Comparison of ENCODE assay signal across 8 cellular contexts in genomic region chr7:22082886-22083710, GRCh38.
A peak's percentile ranks its signal among the peaks of the same experiment; 100 is the strongest.
DNase-seq lines count a peak whose midpoint lies in the region; ATAC-seq and TF ChIP-seq lines count a peak whose summit lies in the region.

No MANE protein-coding gene starts in this region.

- peaks cover 13% of the 10 kb centered on the region for H3K4me1 ChIP-seq in DOHH2 (ENCODE audit: control insufficient read depth, low read length)
- H3K4me1 ChIP-seq in GM23248 (ENCODE audit: insufficient read depth): no peaks in the 10 kb centered on the region
- H3K4me1 ChIP-seq in Karpas-422 (ENCODE audit: low read length): peaks cover 14% of the 10 kb centered on the region
- peaks cover 2% of the 10 kb centered on the region for H3K4me1 ChIP-seq in RWPE2 (ENCODE audit: insufficient read depth, poor library complexity, severe bottlenecking)
- peaks cover 0 to 17% (median 5%) of the 10 kb centered on the region in 3 donors for H3K4me1 ChIP-seq in gastroesophageal sphincter

- H3K9me2 ChIP-seq in DOHH2 (replicated peaks; ENCODE audit: control insufficient read depth, low read length) (no peaks in the 10 kb centered on the region), GM23248 (ENCODE audit: insufficient read depth) (no peaks in the 10 kb centered on the region), Karpas-422 (replicated peaks; ENCODE audit: insufficient read depth, low read length) (no peaks in the 10 kb centered on the region)

- no peak for TF ChIP-seq EP300 in gastroesophageal sphincter (IDR thresholded peaks at IDR 0.05)

- no peaks in the 10 kb centered on the region for H3K79me2 ChIP-seq in DOHH2 (ENCODE audit: control insufficient read depth, low read length)
- H3K79me2 ChIP-seq in GM23248 (ENCODE audit: insufficient read depth): no peaks in the 10 kb centered on the region
- no peaks in the 10 kb centered on the region for H3K79me2 ChIP-seq in Karpas-422 (ENCODE audit: low read length)

- H3F3A ChIP-seq in DOHH2 (ENCODE audit: control insufficient read depth, insufficient read depth) (no peaks in the 10 kb centered on the region), GM23248 (ENCODE audit: insufficient read depth) (no peaks in the 10 kb centered on the region)

- peak; percentile 92 for ATAC-seq in RWPE2 (ENCODE audit: low read depth)
- ATAC-seq in gastroesophageal sphincter: peak; percentile 97

- no peak overlapping the region for H3K27ac ChIP-seq in DOHH2 (ENCODE audit: low read depth, low read length)
- peak overlapping the region; percentile 55 for H3K27ac ChIP-seq in GM23248
- no peak overlapping the region for H3K27ac ChIP-seq in Karpas-422 (ENCODE audit: low read length)
- H3K27ac ChIP-seq in RWPE2 (ENCODE audit: poor library complexity, severe bottlenecking): peak overlapping the region; percentile 28
- peak overlapping the region; percentile 45 to 90 (median 88) for H3K27ac ChIP-seq in gastroesophageal sphincter
- peak overlapping the region; percentile 85 for H3K27ac ChIP-seq in substantia nigra (ENCODE audit: low read depth, low read length, poor library complexity, severe bottlenecking)

- H3K4me3 ChIP-seq in DOHH2 (ENCODE audit: low read length) (peak overlapping the region; percentile 77), GM23248 (peak overlapping the region; percentile 75), Karpas-422 (ENCODE audit: low read length) (peak overlapping the region; percentile 75), RWPE2 (ENCODE audit: severe bottlenecking) (peak overlapping the region; percentile 42), gastroesophageal sphincter (peak overlapping the region; percentile 39 to 71)

- peak in 1 of 2 donors; percentile 12 for TF ChIP-seq POLR2A in gastroesophageal sphincter (IDR thresholded peaks at IDR 0.05)

- H3K9me3 ChIP-seq in DOHH2 (ENCODE audit: control insufficient read depth, insufficient read depth, low read length) (peaks cover 8% of the 10 kb centered on the region; the same call in 1 of the 2 replicates), GM23248 (ENCODE audit: low read depth) (no peaks in the 10 kb centered on the region), Karpas-422 (ENCODE audit: low read length) (no peaks in the 10 kb centered on the region), RWPE2 (ENCODE audit: severe bottlenecking) (no peaks in the 10 kb centered on the region), gastroesophageal sphincter (no peaks in the 10 kb centered on the region)

- in situ Hi-C loops in GM23248 (cut with MboI): no loop called here

- peak overlapping the region; percentile 81 for H3K9ac ChIP-seq in GM23248
- H3K9ac ChIP-seq in Karpas-422 (ENCODE audit: low read length): peak overlapping the region; percentile 64

- H4K20me1 ChIP-seq in DOHH2 (ENCODE audit: control insufficient read depth, insufficient read depth, low read depth, low read length) (no peaks in the 10 kb centered on the region), GM23248 (ENCODE audit: insufficient read depth) (no peaks in the 10 kb centered on the region), Karpas-422 (ENCODE audit: insufficient read depth, low read depth, low read length) (no peaks in the 10 kb centered on the region)

- peaks cover 42% of the 10 kb centered on the region for H3K27me3 ChIP-seq in DOHH2 (ENCODE audit: control insufficient read depth, low read length)
- no peaks in the 10 kb centered on the region for H3K27me3 ChIP-seq in GM23248 (replicated peaks; ENCODE audit: insufficient read depth)
- no peaks in the 10 kb centered on the region for H3K27me3 ChIP-seq in Karpas-422 (ENCODE audit: low read length)
- no peaks in the 10 kb centered on the region for H3K27me3 ChIP-seq in RWPE2 (ENCODE audit: insufficient read depth, poor library complexity, severe bottlenecking)
- no peaks in the 10 kb centered on the region for H3K27me3 ChIP-seq in gastroesophageal sphincter

- no peaks in the 10 kb centered on the region for H3K36me3 ChIP-seq in DOHH2 (ENCODE audit: control insufficient read depth, low read length)
- no peaks in the 10 kb centered on the region for H3K36me3 ChIP-seq in GM23248 (ENCODE audit: low read depth)
- no peaks in the 10 kb centered on the region for H3K36me3 ChIP-seq in Karpas-422 (ENCODE audit: insufficient read depth, low read length)
- H3K36me3 ChIP-seq in RWPE2 (ENCODE audit: low read depth): no peaks in the 10 kb centered on the region
- H3K36me3 ChIP-seq in gastroesophageal sphincter: no peaks in the 10 kb centered on the region

- peak; percentile 100 for TF ChIP-seq CTCF in DOHH2 (IDR thresholded peaks at IDR 0.05; ENCODE audit: low read depth, low read length, poor library complexity, severe bottlenecking)
- TF ChIP-seq CTCF in RWPE2 (IDR thresholded peaks at IDR 0.05; ENCODE audit: poor library complexity, severe bottlenecking): peak; percentile 96
- peak; percentile 85 to 100 (median 92) for TF ChIP-seq CTCF in gastroesophageal sphincter (IDR thresholded peaks at IDR 0.05)

- DNase-seq in GM23248 (peak; percentile 90), Karpas-422 (peak; percentile 93), RWPE2 (ENCODE audit: low spot score) (peak; percentile 80), non-pigmented ciliary epithelial cell (ENCODE audit: low read depth) (peak; percentile 28), substantia nigra (lab: John Stamatoyannopoulos, UW) (peak; percentile 6 to 94 (median 85))
- peak; percentile 84 for DNase-seq in activated naive CD4-positive, alpha-beta T cell treated with Interleukin-2 at 50 U/mL for 16 hours

- H2AFZ ChIP-seq in GM23248 (peak overlapping the region; percentile 92), Karpas-422 (ENCODE audit: low read length) (peak overlapping the region; percentile 91; the same call in 1 of the 2 replicates)

- H3K4me2 ChIP-seq in DOHH2 (ENCODE audit: low read length) (peak overlapping the region; percentile 81), GM23248 (ENCODE audit: unreplicated experiment) (peak overlapping the region; percentile 93), Karpas-422 (ENCODE audit: low read depth, low read length, poor library complexity, severe bottlenecking) (peak overlapping the region; percentile 81)

- WGBS in GM23248 (ENCODE audit: low coverage in 1 of 2, low lambda C conversion rate in 2 of 2, missing lambda C conversion rate in 2 of 2), 2 experiments: 1 to 3% methylated on average over 33 to 52 of the region's 55 CpGs
- 0% methylated on average over 9 to 14 of the region's 55 CpGs for WGBS in gastroesophageal sphincter (ENCODE audit: low coverage in 1 of 2), 2 donors

Comparison
In these comparisons a context has a peak if more than half of its experiments do, and no peak if none do; other contexts are left out.
1. H3K27ac ChIP-seq: peak in GM23248 (single experiment), RWPE2 (single experiment), gastroesophageal sphincter (4 of 4) and substantia nigra (single experiment); none in DOHH2 (single experiment) and Karpas-422 (single experiment).
2. DNase-seq: peak in every context shown above with its lines; median percentile 93 in Karpas-422; 90 in GM23248; 85 in substantia nigra; 84 in activated naive CD4-positive, alpha-beta T cell treated with Interleukin-2 at 50 U/mL for 16 hours; 80 in RWPE2; 28 in non-pigmented ciliary epithelial cell.
3. Peak in every context shown above with its lines, with median percentiles within 50 percentile points of each other: H3K4me2 ChIP-seq, H3K4me3 ChIP-seq and CTCF ChIP-seq.